ENCODE assay signal across 34 cellular contexts in genomic region chr2:119025762-119026351, GRCh38.
"Had no signal": no experiment of that assay in that cellular context is flagged by ENCODE, and none has a peak within 500 bp of the region (broad histone marks: within the 10 kb centered on the region; RNA-seq: fewer than 3 reads in every experiment).

No MANE protein-coding gene starts in this region.

- H3K9me3 Mint-ChIP-seq: activated B cell treated with CpG ODN at 0.5 μM for 24 hours; activated naive CD4-positive, alpha-beta T cell treated with anti-CD3 and anti-CD28 coated beads for 36 hours; activated naive CD8-positive, alpha-beta T cell treated with anti-CD3 and anti-CD28 coated beads for 36 hours; activated T-helper 1 cell treated with anti-CD3 and anti-CD28 coated beads, Interleukin-12 subunit alpha, Interleukin-12 subunit beta, Interleukin-2, Interleukin-4 antibody, amounts not matched to agents 30 ng/mL and 10 ng/mL and 1 ng/mL, durations not matched to agents 14 hours and 24 hours and 36 hours; stimulated activated naive B cell treated with anti-CD40 and anti-IgM and Interleukin-4, amounts not matched to agents 10 μg/mL and 1 μg/mL and 100 μg/mL, for 72 hours had no signal

- H2AFZ ChIP-seq: parathyroid adenoma had no signal

- H3K27ac Mint-ChIP-seq: activated B cell treated with CpG ODN at 0.5 μM for 24 hours; activated naive CD4-positive, alpha-beta T cell treated with anti-CD3 and anti-CD28 coated beads for 36 hours; activated naive CD8-positive, alpha-beta T cell treated with anti-CD3 and anti-CD28 coated beads for 36 hours; activated T-helper 1 cell treated with anti-CD3 and anti-CD28 coated beads, Interleukin-12 subunit alpha, Interleukin-12 subunit beta, Interleukin-2, Interleukin-4 antibody, amounts not matched to agents 30 ng/mL and 10 ng/mL and 1 ng/mL, durations not matched to agents 14 hours and 24 hours and 36 hours; mesothelial cell of epicardium; naive B cell; nephron progenitor cell; stimulated activated naive B cell treated with anti-CD40 and anti-IgM and Interleukin-4, amounts not matched to agents 10 μg/mL and 1 μg/mL and 100 μg/mL, for 72 hours; T-helper 17 cell had no signal

- H3K9ac ChIP-seq: parathyroid adenoma had no signal

- H3K27me3 ChIP-seq: body of pancreas, right atrium auricular region, tibial nerve, uterus had no signal

- H3K4me3 Mint-ChIP-seq: activated B cell treated with CpG ODN at 0.5 μM for 24 hours; activated naive CD4-positive, alpha-beta T cell treated with anti-CD3 and anti-CD28 coated beads for 36 hours; activated naive CD8-positive, alpha-beta T cell treated with anti-CD3 and anti-CD28 coated beads for 36 hours; activated T-helper 1 cell treated with anti-CD3 and anti-CD28 coated beads, Interleukin-12 subunit alpha, Interleukin-12 subunit beta, Interleukin-2, Interleukin-4 antibody, amounts not matched to agents 30 ng/mL and 10 ng/mL and 1 ng/mL, durations not matched to agents 14 hours and 24 hours and 36 hours; mesothelial cell of epicardium; nephron progenitor cell; stimulated activated naive B cell treated with anti-CD40 and anti-IgM and Interleukin-4, amounts not matched to agents 10 μg/mL and 1 μg/mL and 100 μg/mL, for 72 hours; T-helper 17 cell had no signal

- H3K36me3 Mint-ChIP-seq: activated naive CD8-positive, alpha-beta T cell treated with anti-CD3 and anti-CD28 coated beads for 36 hours; mesothelial cell of epicardium; naive B cell; stimulated activated naive B cell treated with anti-CD40 and anti-IgM and Interleukin-4, amounts not matched to agents 10 μg/mL and 1 μg/mL and 100 μg/mL, for 72 hours had no signal

- H3K4me1 ChIP-seq: adrenal gland, body of pancreas, foreskin keratinocyte, heart left ventricle, left lung, parathyroid adenoma, right atrium auricular region, tibial nerve, uterus had no signal

- DNase-seq: activated B cell treated with CpG ODN at 0.5 μM for 24 hours; activated CD4-positive, alpha-beta T cell treated with anti-CD3 and anti-CD28 coated beads for 4 hours; activated CD4-positive, alpha-beta T cell treated with anti-CD3 and anti-CD28 coated beads, Interleukin-2, amount 50 U/mL, for 4 hours; activated CD8-positive, alpha-beta memory T cell treated with anti-CD3 and anti-CD28 coated beads for 24 hours; activated effector memory CD4-positive, alpha-beta T cell treated with anti-CD3 and anti-CD28 coated beads, Interleukin-2, amount 50 U/mL, for 16 hours; activated naive CD4-positive, alpha-beta T cell treated with anti-CD3 and anti-CD28 coated beads for 36 hours; activated naive CD8-positive, alpha-beta T cell treated with anti-CD3 and anti-CD28 coated beads for 36 hours; adrenal gland; aorta; body of pancreas; cerebellar nuclear complex; dorsolateral prefrontal cortex; effector memory CD4-positive, alpha-beta T cell; foreskin keratinocyte; heart left ventricle; kidney glomerular epithelial cell; left lung; naive B cell; nephron progenitor cell; nucleus accumbens; stimulated activated CD4-positive, alpha-beta T cell treated with anti-CD3 and anti-CD28 coated beads, Interleukin-15, amount 100 ng/mL, for 24 hours; stimulated activated CD4-positive, alpha-beta T cell treated with anti-CD3 and anti-CD28 coated beads, Interleukin-2, amount 100 ng/mL, for 24 hours; stimulated activated naive B cell treated with anti-CD40 and anti-IgM and Interleukin-4, amounts not matched to agents 10 μg/mL and 1 μg/mL and 100 μg/mL, for 72 hours; T-helper 17 cell; T1000; uterus had no signal

- H3K9me3 ChIP-seq: adrenal gland, body of pancreas, heart left ventricle, left lung, right atrium auricular region, tibial nerve, uterus had no signal

- ATAC-seq: body of pancreas; foreskin keratinocyte; left lung; stimulated activated naive B cell treated with anti-CD40 and anti-IgM and Interleukin-4, amounts not matched to agents 10 μg/mL and 1 μg/mL and 100 μg/mL, for 72 hours; T-helper 17 cell had no signal

- H3K4me3 ChIP-seq: adrenal gland, body of pancreas, cardiac muscle cell, coronary artery, dorsolateral prefrontal cortex, heart left ventricle, left lung, right atrium auricular region, tibial nerve, uterus had no signal

- FAIRE-seq: endothelial cell of umbilical vein had no signal

- H3K4me1 Mint-ChIP-seq: activated B cell treated with CpG ODN at 0.5 μM for 24 hours; activated naive CD8-positive, alpha-beta T cell treated with anti-CD3 and anti-CD28 coated beads for 36 hours; mesothelial cell of epicardium; naive B cell; nephron progenitor cell; stimulated activated naive B cell treated with anti-CD40 and anti-IgM and Interleukin-4, amounts not matched to agents 10 μg/mL and 1 μg/mL and 100 μg/mL, for 72 hours had no signal

- H3K79me2 ChIP-seq: parathyroid adenoma had no signal

- H3K27ac ChIP-seq: adrenal gland, body of pancreas, cardiac muscle cell, coronary artery, dorsolateral prefrontal cortex, foreskin keratinocyte, heart left ventricle, left lung, parathyroid adenoma, right atrium auricular region, tibial nerve, uterus had no signal

- H3K36me3 ChIP-seq: adrenal gland, cardiac muscle cell, heart left ventricle, left lung, right atrium auricular region, tibial nerve, uterus had no signal
